10 cellular contexts compared by ENCODE assay signal in genomic region chr4:184747034-184747830, GRCh38. TPM values are rescaled to one million over a fixed set of nuclear protein-coding genes. Genes with fewer than 3 reads are reported as not detected.
DNase-seq lines count a peak whose midpoint lies in the region; ATAC-seq and TF ChIP-seq lines count a peak whose summit lies in the region.
"Had no signal": no experiment of that assay in that cellular context is flagged by ENCODE, and none has a peak within 500 bp of the region (broad histone marks: within the 10 kb centered on the region; RNA-seq: fewer than 3 reads in every experiment).

No MANE protein-coding gene starts in this region.

- H3K27ac ChIP-seq in ACC112 (ENCODE audit: low read depth, low read length) (peak overlapping the region; percentile 49; the same call in 1 of the 2 replicates), esophagus (ENCODE audit: low read depth in 2 of 2, low read length in 1 of 2) (peak overlapping the region; percentile 91 to 99)
- no peak overlapping the region for H3K27ac ChIP-seq in naive thymus-derived CD4-positive, alpha-beta T cell (ENCODE audit: low read depth, low read length)

- no peak for ATAC-seq in naive thymus-derived CD4-positive, alpha-beta T cell
- ATAC-seq in GM19397 (IDR thresholded peaks at IDR 0.05; ENCODE audit: unreplicated experiment): no peak

- H3K4me1 Mint-ChIP-seq in naive thymus-derived CD4-positive, alpha-beta T cell: peaks cover 16 to 27% (median 18%) of the 10 kb centered on the region in 7 donors

- no peak overlapping the region for H2AFZ ChIP-seq in ACC112 (ENCODE audit: low read length, unreplicated experiment)

- H3K27me3 Mint-ChIP-seq in naive thymus-derived CD4-positive, alpha-beta T cell: peaks cover 0 to 5% (median 0%) of the 10 kb centered on the region in 5 donors

- H3K4me1 ChIP-seq in ACC112 (ENCODE audit: control insufficient read depth, insufficient read depth, low read length, unreplicated experiment): peaks cover 15% of the 10 kb centered on the region
- peaks cover 7 to 12% of the 10 kb centered on the region in 2 donors for H3K4me1 ChIP-seq in esophagus (ENCODE audit: control insufficient read depth in 2 of 2, insufficient read depth in 2 of 2, low read length in 1 of 2)
- H3K4me1 ChIP-seq in naive thymus-derived CD4-positive, alpha-beta T cell (ENCODE audit: control insufficient read depth in 2 of 2, insufficient read depth in 2 of 2, low read length in 2 of 2): peaks cover 0 to 14% of the 10 kb centered on the region in 2 donors

- no peaks in the 10 kb centered on the region for H3K36me3 Mint-ChIP-seq in naive thymus-derived CD4-positive, alpha-beta T cell
- H3K36me3 Mint-ChIP-seq: activated naive CD4-positive, alpha-beta T cell treated with anti-CD3 and anti-CD28 coated beads, Interleukin-2, amount 50 U/mL, for 24 hours had no signal

- no peaks in the 10 kb centered on the region for H3K9me3 ChIP-seq in esophagus (ENCODE audit: control insufficient read depth in 2 of 2, insufficient read depth in 1 of 2, low read depth in 1 of 2, low read length in 1 of 2)
- H3K9me3 ChIP-seq in naive thymus-derived CD4-positive, alpha-beta T cell (ENCODE audit: control insufficient read depth in 2 of 3, low read length in 3 of 3): no peaks in the 10 kb centered on the region

- H3K36me3 ChIP-seq in ACC112 (ENCODE audit: insufficient read depth, low read length): no peaks in the 10 kb centered on the region
- H3K36me3 ChIP-seq in esophagus (ENCODE audit: control insufficient read depth in 2 of 2, insufficient read depth in 2 of 2, low read length in 1 of 2): no peaks in the 10 kb centered on the region
- H3K36me3 ChIP-seq in naive thymus-derived CD4-positive, alpha-beta T cell (ENCODE audit: control insufficient read depth in 2 of 3, insufficient read depth in 3 of 3, low read length in 3 of 3): no peaks in the 10 kb centered on the region

- POLR2A ChIA-PET in naive thymus-derived CD4-positive, alpha-beta T cell (lab: Charles Lee): interaction anchor here (2.4 kb wide), 1 partner anchor 13 kb away, joined by 7 read pairs; the partner anchor contains the start of gene CENPU

- no peak for TF ChIP-seq POLR2A in NB4 (IDR thresholded peaks at IDR 0.05; ENCODE audit: extremely low read depth, insufficient read length)

- 52 to 62% methylated on average over 4 of the region's 4 CpGs for WGBS in esophagus, 2 donors

- H3K4me3 Mint-ChIP-seq in naive thymus-derived CD4-positive, alpha-beta T cell: peak overlapping the region in 3 of 10 donors; percentile 48 to 72 (median 59)
- H3K4me3 Mint-ChIP-seq: activated naive CD4-positive, alpha-beta T cell treated with anti-CD3 and anti-CD28 coated beads, Interleukin-2, amount 50 U/mL, for 24 hours had no signal

- H3K9me3 Mint-ChIP-seq in naive thymus-derived CD4-positive, alpha-beta T cell: no peaks in the 10 kb centered on the region
- H3K9me3 Mint-ChIP-seq: activated naive CD4-positive, alpha-beta T cell treated with anti-CD3 and anti-CD28 coated beads, Interleukin-2, amount 50 U/mL, for 24 hours had no signal

- DNase-seq in NB4 (ENCODE audit: low read depth) (peak; percentile 27), superior temporal gyrus (ENCODE audit: extremely low spot score) (no peak), anterior cingulate cortex (lab: John Stamatoyannopoulos, UW) (no peak), NCI-H146 treated with DMSO at 0.1 percent for 48 hours (lab: John Stamatoyannopoulos, UW; ENCODE audit: unreplicated experiment) (no peak)
- DNase-seq in naive thymus-derived CD4-positive, alpha-beta T cell: no peak
- DNase-seq: NCI-H1105 treated with DMSO at 0.1 percent for 48 hours had no signal

- no peaks in the 10 kb centered on the region for H3K79me2 ChIP-seq in ACC112 (ENCODE audit: control insufficient read depth, insufficient read depth, low read length, unreplicated experiment)

- no peak for TF ChIP-seq CTCF in NB4 (IDR thresholded peaks at IDR 0.05; ENCODE audit: low read depth, low read length)

- H3K27me3 ChIP-seq in ACC112 (ENCODE audit: insufficient read depth, low read length) (no peaks in the 10 kb centered on the region), esophagus (ENCODE audit: control insufficient read depth in 1 of 2, insufficient read depth in 2 of 2, low read length in 2 of 2) (no peaks in the 10 kb centered on the region)
- no peaks in the 10 kb centered on the region for H3K27me3 ChIP-seq in naive thymus-derived CD4-positive, alpha-beta T cell (ENCODE audit: control insufficient read depth in 2 of 2, insufficient read depth in 2 of 2, low read length in 2 of 2)

- intact Hi-C loops in naive thymus-derived CD4-positive, alpha-beta T cell (cut with micrococcal nuclease): loop anchor here in 1 of 2 donors (2.0 kb wide), 2 partner anchors 78 to 388 kb away; partner anchors contain the start of gene ACSL1

- no peak overlapping the region for H3K4me3 ChIP-seq in ACC112 (ENCODE audit: low read depth, low read length)
- H3K4me3 ChIP-seq in NB4 (ENCODE audit: low read depth, low read length): no peak overlapping the region
- H3K4me3 ChIP-seq in esophagus (ENCODE audit: low read depth in 1 of 2, low read length in 2 of 2): no peak overlapping the region
- no peak overlapping the region for H3K4me3 ChIP-seq in naive thymus-derived CD4-positive, alpha-beta T cell (ENCODE audit: low read length)

- peak overlapping the region in 5 of 9 donors; percentile 30 to 90 (median 51) for H3K27ac Mint-ChIP-seq in naive thymus-derived CD4-positive, alpha-beta T cell
- H3K27ac Mint-ChIP-seq: activated naive CD4-positive, alpha-beta T cell treated with anti-CD3 and anti-CD28 coated beads, Interleukin-2, amount 50 U/mL, for 24 hours had no signal

- CTCF ChIA-PET in naive thymus-derived CD4-positive, alpha-beta T cell (lab: Charles Lee): interaction anchor here (0.6 to 2.9 kb wide), 4 partner anchors 16 to 387 kb away, joined by 3 to 10 read pairs (median 4); no protein-coding TSS in a partner anchor

RNA-seq across cellular contexts. Expression of gene CENPU, which starts 13.3 kb away (rescaled TPM):
- polyA plus RNA-seq in esophagus: 10 to 100 TPM; 19.0 to 23.5 TPM
- 10 to 100 TPM in 1 of 5 experiments, 1 to 10 TPM in 4; 1.1 to 43.8 (median 3.1) TPM for total RNA-seq in naive thymus-derived CD4-positive, alpha-beta T cell
- polyA plus RNA-seq in naive thymus-derived CD4-positive, alpha-beta T cell: 1 to 10 TPM; 1.9 to 2.7 TPM

Comparison
In these comparisons a context has a peak if more than half of its experiments do, and no peak if none do; other contexts are left out.
1. RNA of gene CENPU, which starts 13.3 kb away (polyA plus RNA-seq): 19.0 to 23.5 TPM in esophagus; 1.9 to 2.7 TPM in naive thymus-derived CD4-positive, alpha-beta T cell; every median in the first group is over 4 times any median in the second.